Comparison of ENCODE assay signal across 20 cellular contexts in genomic region chr10:9198611-9199010, GRCh38.
DNase-seq lines count a peak whose midpoint lies in the region; ATAC-seq lines count a peak whose summit lies in the region.
"Had no signal": no experiment of that assay in that cellular context is flagged by ENCODE, and none has a peak within 500 bp of the region (broad histone marks: within the 10 kb centered on the region; RNA-seq: fewer than 3 reads in every experiment).

No MANE protein-coding gene starts in this region.

- DNase-seq in 8988T (peak; percentile 17), GM04504 (ENCODE audit: low read depth) (peak; percentile 22), amniotic stem cell (lab: John Stamatoyannopoulos, UW) (peak; percentile 22), hepatic stellate cell (ENCODE audit: low spot score) (peak; percentile 47), HuH-7 (ENCODE audit: low spot score) (no peak), NCI-H510A (lab: John Stamatoyannopoulos, UW) (no peak), SW480 (ENCODE audit: low spot score) (no peak)
- DNase-seq: activated naive CD8-positive, alpha-beta T cell treated with anti-CD3 and anti-CD28 coated beads for 36 hours; activated T-cell treated with anti-CD3 and anti-CD28 coated beads, Interleukin-2, amount 50 U/mL, for 24 hours; endodermal cell; GOT3; NCI-H1694 treated with DMSO at 0.1 percent for 48 hours; NCI-H510A treated with DMSO at 0.1 percent for 48 hours; nephron progenitor cell; PC-3; psoas muscle; stimulated activated naive CD4-positive, alpha-beta T cell treated with Interleukin-2 at 50 U/mL for 16 hours; upper lobe of left lung had no signal

- no peak for ATAC-seq in GM21723 (IDR thresholded peaks at IDR 0.05; ENCODE audit: unreplicated experiment)
- ATAC-seq: A549, PC-3, psoas muscle had no signal

Comparison
In these comparisons a context has a peak if more than half of its experiments do, and no peak if none do; other contexts are left out.
1. DNase-seq: peak in 8988T (single experiment), GM04504 (single experiment), amniotic stem cell (single experiment) and hepatic stellate cell (single experiment); none in HuH-7 (single experiment), NCI-H510A (single experiment) and SW480 (single experiment).